8 cellular contexts compared by ENCODE assay signal in genomic region chr18:23131693-23132319, GRCh38. TPM values are rescaled to one million over a fixed set of nuclear protein-coding genes. Genes with fewer than 3 reads are reported as not detected.
A peak's percentile ranks its signal among the peaks of the same experiment; 100 is the strongest.
DNase-seq lines count a peak whose midpoint lies in the region; ATAC-seq, FAIRE-seq and TF ChIP-seq lines count a peak whose summit lies in the region.

No MANE protein-coding gene starts in this region.

- H3K9me3 ChIP-seq in left lung, result no peaks in the 10 kb centered on the region

- no peak overlapping the region for H3K27ac ChIP-seq in left lung

- peak; percentile 78 for DNase-seq in A172 (ENCODE audit: low spot score)
- DNase-seq in NCI-H187 treated with DMSO at 0.1 percent for 48 hours (lab: John Stamatoyannopoulos, UW), result peak; percentile 6
- peak; percentile 49 for DNase-seq in central memory CD4-positive, alpha-beta T cell
- no peak for DNase-seq in left lung
- peak; percentile 24 for DNase-seq in stimulated activated CD8-positive, alpha-beta memory T cell treated with anti-CD3 and anti-CD28 coated beads, Interleukin-15, amount 100 ng/mL, for 1 hour (ENCODE audit: low read depth)
- DNase-seq in HTR-8/SVneo (ENCODE audit: insufficient read length, low spot score), result no peak

- H3K27me3 ChIP-seq in left lung, result peaks cover 0 to 34% of the 10 kb centered on the region in 2 donors

- intact Hi-C loops in left lung (cut with DNase I), result loop anchor here in 1 of 2 donors (10.0 kb wide), 1 partner anchor 233 kb away; no protein-coding TSS in a partner anchor

- TF ChIP-seq CTCF in GM12872 (IDR thresholded peaks at IDR 0.05; ENCODE audit: insufficient read depth, low read depth, low read length) (peak; percentile 70; the same call in 2 of the 3 replicates), left lung (IDR thresholded peaks at IDR 0.05) (peak; percentile 62)

- peak; percentile 53 for ATAC-seq in left lung

- peaks cover 9 to 34% of the 10 kb centered on the region in 2 donors for H3K4me1 ChIP-seq in left lung

- peak; percentile 69 for FAIRE-seq in TTC549 (lab: Jason Lieb, UNC)
- FAIRE-seq in HTR-8/SVneo (lab: Jason Lieb, UNC), result no peak

- H3K36me3 ChIP-seq in left lung, result no peaks in the 10 kb centered on the region

- H3K4me3 ChIP-seq in left lung, result no peak overlapping the region

RNA-seq across cellular contexts. Expression of gene CABLES1, which starts 3.5 kb away (rescaled TPM):
- 7.1 and 11.3 TPM in 2 replicates for total RNA-seq in A172 (2014; rRNA removed; shearing (Covaris generic))
- total RNA-seq in left lung, result 10 to 100 TPM; 21.9 to 35.4 TPM

Comparison
In these comparisons a context has a peak if more than half of its experiments do, and no peak if none do; other contexts are left out.
1. DNase-seq: peak in A172 (single experiment), NCI-H187 treated with DMSO at 0.1 percent for 48 hours (single experiment), central memory CD4-positive, alpha-beta T cell (single experiment) and stimulated activated CD8-positive, alpha-beta memory T cell treated with anti-CD3 and anti-CD28 coated beads, Interleukin-15, amount 100 ng/mL, for 1 hour (single experiment); none in left lung (0 of 2) and HTR-8/SVneo (single experiment).